1 cellular context compared by ENCODE assay signal in the genomic region with DNA sequence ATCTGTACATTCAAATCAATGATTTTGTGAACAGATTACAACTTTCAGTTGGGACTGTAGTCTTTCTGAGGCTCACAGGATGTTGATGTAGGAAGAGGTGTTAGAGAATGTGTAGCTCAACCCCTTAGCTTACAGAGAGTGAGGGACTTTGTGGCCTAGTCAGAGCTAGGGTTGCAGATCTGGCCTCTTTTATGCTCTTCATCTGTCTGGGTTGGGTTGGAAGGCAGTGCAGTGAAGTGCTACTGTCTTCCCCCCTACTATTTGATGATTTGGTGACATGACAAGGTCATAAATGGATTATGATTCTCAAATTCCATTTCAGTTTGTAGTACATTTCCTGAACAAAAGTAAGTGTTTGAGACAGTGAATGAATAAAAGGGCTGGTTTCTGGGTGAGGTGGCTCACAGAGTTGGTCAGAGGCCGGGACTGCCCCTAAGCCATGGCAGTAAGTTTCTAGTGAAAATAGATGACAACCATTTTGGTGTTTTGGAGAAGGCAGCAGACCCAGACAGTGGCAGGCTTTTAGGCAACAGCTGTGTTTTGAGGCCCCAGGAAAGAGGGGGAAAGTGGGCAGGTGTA.
TF ChIP-seq lines count a peak whose summit lies in the region.

No MANE protein-coding gene starts in this region.

TF ChIP-seq in WTC11, 78 proteins besides CTCF, POLR2A, EP300 and RAD21 (continued from another document):
- TF ChIP-seq FOXP1 (CRISPR knock-in tag; IDR thresholded peaks at IDR 0.05; ENCODE audit: borderline replicate concordance): no peak
- TF ChIP-seq NFE2L1 (CRISPR knock-in tag; IDR thresholded peaks at IDR 0.05): no peak
- no peak for TF ChIP-seq ETV6 (CRISPR knock-in tag; IDR thresholded peaks at IDR 0.05)
- no peak for TF ChIP-seq SP1 (CRISPR knock-in tag; conservative IDR thresholded peaks at IDR 0.05)
